In genomic region chr16:18902778-18903177, GRCh38 we compare ENCODE assay signal across 7 cellular contexts. TPM values are rescaled to one million over a fixed set of nuclear protein-coding genes. Genes with fewer than 3 reads are reported as not detected.
DNase-seq lines count a peak whose midpoint lies in the region; ATAC-seq and TF ChIP-seq lines count a peak whose summit lies in the region.
"Not testable (repeated sequence)": the region's sequence is repeated elsewhere in the genome, so short reads cannot be mapped to it uniquely, and the experiment has no call there.

No MANE protein-coding gene starts in this region.

- not testable (repeated sequence) for H4K20me1 ChIP-seq in KMS-11 (ENCODE audit: insufficient read depth)

- POLR2A ChIA-PET in CD4-positive, alpha-beta memory T cell (lab: Charles Lee; ENCODE audit: partially characterized antibody); activated CD8-positive, alpha-beta T cell treated with anti-CD3 and anti-CD28 coated beads for 36 hours (lab: Charles Lee): not testable (repeated sequence)

- H3K4me2 ChIP-seq in KMS-11 = not testable (repeated sequence)

- DNase-seq in CD4-positive, alpha-beta memory T cell; activated CD8-positive, alpha-beta T cell treated with anti-CD3 and anti-CD28 coated beads for 36 hours; activated naive CD4-positive, alpha-beta T cell treated with anti-CD3 and anti-CD28 coated beads, Interleukin-2, amount 50 U/mL, for 72 hours (ENCODE audit: low spot score in 2 of 2); effector memory CD8-positive, alpha-beta T cell; natural killer cell treated with Interleukin-12 subunit alpha and Interleukin-12 subunit beta and Interleukin-15 and Interleukin-18, amount 100 ng/mL, for 72 hours (ENCODE audit: low spot score): not testable (repeated sequence)

- not testable (repeated sequence) for H3K27ac ChIP-seq in CD4-positive, alpha-beta memory T cell (ENCODE audit: low read depth, low read length)
- peak overlapping the region; percentile 14; the same call in 1 of the 2 replicates for H3K27ac ChIP-seq in KMS-11

- peaks cover 30% of the 10 kb centered on the region for H3K4me1 ChIP-seq in CD4-positive, alpha-beta memory T cell (ENCODE audit: insufficient read depth, low read length)
- H3K4me1 ChIP-seq in KMS-11 (ENCODE audit: low read depth, poor library complexity, severe bottlenecking) = peaks cover 70% of the 10 kb centered on the region

- peaks cover 42 to 73% (median 57%) of the 10 kb centered on the region in 4 donors for H3K4me1 Mint-ChIP-seq in CD4-positive, alpha-beta memory T cell
- H3K4me1 Mint-ChIP-seq in activated CD8-positive, alpha-beta T cell treated with anti-CD3 and anti-CD28 coated beads for 36 hours (ENCODE audit: low read depth) = peaks cover 50% of the 10 kb centered on the region
- H3K4me1 Mint-ChIP-seq in effector memory CD8-positive, alpha-beta T cell (ENCODE audit: low read depth in 2 of 2) = peaks cover 32 to 44% of the 10 kb centered on the region in 2 donors
- peaks cover 44 to 49% of the 10 kb centered on the region in 2 donors for H3K4me1 Mint-ChIP-seq in natural killer cell treated with Interleukin-12 subunit alpha and Interleukin-12 subunit beta and Interleukin-15 and Interleukin-18, amount 100 ng/mL, for 72 hours (ENCODE audit: low read depth in 2 of 2)
- H3K4me1 Mint-ChIP-seq in stimulated activated memory B cell treated with anti-CD40 and anti-IgM and Interleukin-4, amounts not matched to agents 10 μg/mL and 1 μg/mL and 100 μg/mL, for 72 hours = peaks cover 48% of the 10 kb centered on the region

- not testable (repeated sequence) for H3K9me3 ChIP-seq in CD4-positive, alpha-beta memory T cell (ENCODE audit: control insufficient read depth in 1 of 2, low read length in 2 of 2)

- intact Hi-C loops in CD4-positive, alpha-beta memory T cell (cut with micrococcal nuclease); activated CD8-positive, alpha-beta T cell treated with anti-CD3 and anti-CD28 coated beads for 36 hours (cut with micrococcal nuclease): not testable (repeated sequence)

- peaks cover 92% of the 10 kb centered on the region for H3K79me2 ChIP-seq in KMS-11 (ENCODE audit: insufficient read depth, low read depth)

- peak overlapping the region in 1 of 8 donors; percentile 20 for H3K4me3 Mint-ChIP-seq in CD4-positive, alpha-beta memory T cell
- not testable (repeated sequence) for H3K4me3 Mint-ChIP-seq in activated CD8-positive, alpha-beta T cell treated with anti-CD3 and anti-CD28 coated beads for 36 hours; natural killer cell treated with Interleukin-12 subunit alpha and Interleukin-12 subunit beta and Interleukin-15 and Interleukin-18, amount 100 ng/mL, for 72 hours; stimulated activated memory B cell treated with anti-CD40 and anti-IgM and Interleukin-4, amounts not matched to agents 10 μg/mL and 1 μg/mL and 100 μg/mL, for 72 hours
- peak overlapping the region in 1 of 2 donors; percentile 23 for H3K4me3 Mint-ChIP-seq in effector memory CD8-positive, alpha-beta T cell

- H3K9me3 Mint-ChIP-seq in CD4-positive, alpha-beta memory T cell; activated CD8-positive, alpha-beta T cell treated with anti-CD3 and anti-CD28 coated beads for 36 hours; activated naive CD4-positive, alpha-beta T cell treated with anti-CD3 and anti-CD28 coated beads, Interleukin-2, amount 50 U/mL, for 72 hours; effector memory CD8-positive, alpha-beta T cell; natural killer cell treated with Interleukin-12 subunit alpha and Interleukin-12 subunit beta and Interleukin-15 and Interleukin-18, amount 100 ng/mL, for 72 hours; stimulated activated memory B cell treated with anti-CD40 and anti-IgM and Interleukin-4, amounts not matched to agents 10 μg/mL and 1 μg/mL and 100 μg/mL, for 72 hours: not testable (repeated sequence)

- CTCF ChIA-PET in CD4-positive, alpha-beta memory T cell (lab: Charles Lee; ENCODE audit: partially characterized antibody); activated CD8-positive, alpha-beta T cell treated with anti-CD3 and anti-CD28 coated beads for 36 hours (lab: Charles Lee): not testable (repeated sequence)

- H2AFZ ChIP-seq in KMS-11 (ENCODE audit: low read depth) = not testable (repeated sequence)

- not testable (repeated sequence) for H3K27me3 ChIP-seq in CD4-positive, alpha-beta memory T cell (ENCODE audit: insufficient read depth, low read length); KMS-11 (ENCODE audit: insufficient read depth, low read depth)

- not testable (repeated sequence) for H3K27me3 Mint-ChIP-seq in CD4-positive, alpha-beta memory T cell; activated CD8-positive, alpha-beta T cell treated with anti-CD3 and anti-CD28 coated beads for 36 hours; effector memory CD8-positive, alpha-beta T cell; natural killer cell treated with Interleukin-12 subunit alpha and Interleukin-12 subunit beta and Interleukin-15 and Interleukin-18, amount 100 ng/mL, for 72 hours; stimulated activated memory B cell treated with anti-CD40 and anti-IgM and Interleukin-4, amounts not matched to agents 10 μg/mL and 1 μg/mL and 100 μg/mL, for 72 hours

- not testable (repeated sequence) for H3K36me3 ChIP-seq in CD4-positive, alpha-beta memory T cell (ENCODE audit: insufficient read depth, low read length); KMS-11 (ENCODE audit: insufficient read depth)

- ATAC-seq in activated CD8-positive, alpha-beta T cell treated with anti-CD3 and anti-CD28 coated beads for 36 hours; activated naive CD4-positive, alpha-beta T cell treated with anti-CD3 and anti-CD28 coated beads, Interleukin-2, amount 50 U/mL, for 72 hours; effector memory CD8-positive, alpha-beta T cell (replicated peaks); natural killer cell treated with Interleukin-12 subunit alpha and Interleukin-12 subunit beta and Interleukin-15 and Interleukin-18, amount 100 ng/mL, for 72 hours; stimulated activated memory B cell treated with anti-CD40 and anti-IgM and Interleukin-4, amounts not matched to agents 10 μg/mL and 1 μg/mL and 100 μg/mL, for 72 hours: not testable (repeated sequence)

- not testable (repeated sequence) for H3K9ac ChIP-seq in KMS-11

- not testable (repeated sequence) for H3K4me3 ChIP-seq in CD4-positive, alpha-beta memory T cell (ENCODE audit: low read length in 2 of 2); KMS-11 (IDR thresholded peaks at IDR 0.05; ENCODE audit: insufficient read depth, low read depth, low read length)

- not testable (repeated sequence) for TF ChIP-seq CTCF in KMS-11 (conservative IDR thresholded peaks at IDR 0.05; ENCODE audit: low read depth, low read length); activated CD8-positive, alpha-beta T cell treated with anti-CD3 and anti-CD28 coated beads for 36 hours (IDR thresholded peaks at IDR 0.05)

- H3K36me3 Mint-ChIP-seq in CD4-positive, alpha-beta memory T cell; activated naive CD4-positive, alpha-beta T cell treated with anti-CD3 and anti-CD28 coated beads, Interleukin-2, amount 50 U/mL, for 72 hours; effector memory CD8-positive, alpha-beta T cell (ENCODE audit: insufficient read depth); natural killer cell treated with Interleukin-12 subunit alpha and Interleukin-12 subunit beta and Interleukin-15 and Interleukin-18, amount 100 ng/mL, for 72 hours: not testable (repeated sequence)
- peaks cover 16% of the 10 kb centered on the region for H3K36me3 Mint-ChIP-seq in activated CD8-positive, alpha-beta T cell treated with anti-CD3 and anti-CD28 coated beads for 36 hours (ENCODE audit: low read depth)
- H3K36me3 Mint-ChIP-seq in stimulated activated memory B cell treated with anti-CD40 and anti-IgM and Interleukin-4, amounts not matched to agents 10 μg/mL and 1 μg/mL and 100 μg/mL, for 72 hours = peaks cover 25% of the 10 kb centered on the region

- H3K27ac Mint-ChIP-seq in CD4-positive, alpha-beta memory T cell = peak overlapping the region in 6 of 7 donors; percentile 32 to 85 (median 66)
- peak overlapping the region; percentile 47 for H3K27ac Mint-ChIP-seq in activated CD8-positive, alpha-beta T cell treated with anti-CD3 and anti-CD28 coated beads for 36 hours
- H3K27ac Mint-ChIP-seq in activated naive CD4-positive, alpha-beta T cell treated with anti-CD3 and anti-CD28 coated beads, Interleukin-2, amount 50 U/mL, for 72 hours = peak overlapping the region; percentile 75 to 94
- peak overlapping the region; percentile 23 to 72 for H3K27ac Mint-ChIP-seq in effector memory CD8-positive, alpha-beta T cell
- peak overlapping the region; percentile 67 to 78 for H3K27ac Mint-ChIP-seq in natural killer cell treated with Interleukin-12 subunit alpha and Interleukin-12 subunit beta and Interleukin-15 and Interleukin-18, amount 100 ng/mL, for 72 hours
- peak overlapping the region; percentile 54 for H3K27ac Mint-ChIP-seq in stimulated activated memory B cell treated with anti-CD40 and anti-IgM and Interleukin-4, amounts not matched to agents 10 μg/mL and 1 μg/mL and 100 μg/mL, for 72 hours

RNA-seq across cellular contexts. Expression of gene SMG1, which starts 23.4 kb away (rescaled TPM):
- total RNA-seq in CD4-positive, alpha-beta memory T cell = 100 to 1,000 TPM; 170 to 177 TPM
- polyA plus RNA-seq in CD4-positive, alpha-beta memory T cell = 10 to 100 TPM in 1 of 2 donors, 1 to 10 TPM in 1; 5.4 to 19.0 TPM
- 100 to 1,000 TPM; 103 to 108 TPM for total RNA-seq in activated CD8-positive, alpha-beta T cell treated with anti-CD3 and anti-CD28 coated beads for 36 hours
- 100 to 1,000 TPM; 181 to 216 TPM for total RNA-seq in activated naive CD4-positive, alpha-beta T cell treated with anti-CD3 and anti-CD28 coated beads, Interleukin-2, amount 50 U/mL, for 72 hours
- total RNA-seq in natural killer cell treated with Interleukin-12 subunit alpha and Interleukin-12 subunit beta and Interleukin-15 and Interleukin-18, amount 100 ng/mL, for 72 hours = 100 to 1,000 TPM; 226 to 304 TPM
